Comparison of ENCODE assay signal across 20 cellular contexts in the genomic region with DNA sequence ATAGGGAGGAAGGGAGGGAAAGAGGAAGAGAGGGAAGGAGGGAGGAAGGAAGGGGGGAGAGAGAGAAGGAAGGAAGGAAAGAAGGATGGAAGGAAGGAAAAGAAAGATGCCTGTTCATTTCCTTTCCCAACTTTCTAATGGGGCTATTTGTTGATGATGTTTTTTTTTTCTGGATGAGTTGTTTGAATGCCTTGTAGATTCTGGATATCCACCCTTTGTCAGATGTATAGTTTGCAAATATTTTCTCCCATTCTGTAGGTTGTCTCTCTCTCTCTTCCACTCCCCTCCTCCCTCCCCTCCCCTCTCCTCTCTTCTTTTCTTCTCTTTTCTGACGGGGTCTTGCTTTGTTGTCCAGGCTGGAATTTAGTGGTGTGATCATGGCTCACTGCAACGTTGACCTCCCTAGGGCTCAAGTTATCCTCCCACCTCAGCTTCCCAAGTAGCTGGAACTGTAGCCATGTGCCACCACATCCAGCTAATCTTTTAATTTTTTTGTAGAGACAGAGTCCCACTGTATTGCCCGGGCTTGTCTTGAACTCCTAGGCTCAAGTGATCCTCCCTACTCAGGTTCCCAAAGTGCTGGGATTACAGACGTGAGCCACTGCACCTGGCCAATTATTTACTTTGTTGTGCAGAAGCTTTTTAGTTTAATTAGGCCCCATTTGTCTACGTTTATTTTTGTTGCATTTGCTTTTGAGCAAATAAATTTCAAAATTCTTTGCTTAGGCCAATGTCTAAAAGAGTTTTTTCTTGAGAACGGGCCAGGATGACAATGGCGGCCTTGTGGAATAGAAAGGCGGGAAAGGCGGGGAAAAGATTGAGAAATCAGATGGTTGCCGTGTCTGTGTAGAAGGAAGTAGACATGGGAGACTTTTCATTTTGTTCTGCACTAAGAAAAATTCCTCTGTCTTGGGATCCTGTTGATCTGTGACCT. TPM values are rescaled to one million over a fixed set of nuclear protein-coding genes. Genes with fewer than 3 reads are reported as not detected.
A peak's percentile ranks its signal among the peaks of the same experiment; 100 is the strongest.
DNase-seq lines count a peak whose midpoint lies in the region; ATAC-seq and TF ChIP-seq lines count a peak whose summit lies in the region.
"Had no signal": no experiment of that assay in that cellular context is flagged by ENCODE, and none has a peak within 500 bp of the region (broad histone marks: within the 10 kb centered on the region; RNA-seq: fewer than 3 reads in every experiment).

No MANE protein-coding gene starts in this region.

- H3K27me3 ChIP-seq in HUES48 (ENCODE audit: control insufficient read depth, insufficient read depth, low read length) (no peaks in the 10 kb centered on the region), endodermal cell (ENCODE audit: control insufficient read depth, insufficient read depth, low read length, poor library complexity, severe bottlenecking) (no peaks in the 10 kb centered on the region)
- H3K27me3 ChIP-seq: foreskin keratinocyte, neutrophil, tibial artery had no signal

- CTCF ChIA-PET in activated CD8-positive, alpha-beta memory T cell treated with anti-CD3 and anti-CD28 coated beads, Interleukin-2, amount 10 ng/mL, durations not matched to agents 7 days and 5 days (lab: Charles Lee): interaction anchor here (0.6 to 1.0 kb wide), 2 partner anchors 11 to 577 kb away, joined by 3 read pairs; no protein-coding TSS in a partner anchor

- H3K4me3 ChIP-seq in HUES48 (ENCODE audit: low read depth, low read length) (no peak overlapping the region), endodermal cell (ENCODE audit: low read length) (no peak overlapping the region)
- H3K4me3 ChIP-seq: psoas muscle, skin epidermis, tibial artery had no signal

- H3K4me1 ChIP-seq in HUES48 (ENCODE audit: control insufficient read depth, insufficient read depth, low read length) (no peaks in the 10 kb centered on the region), endodermal cell (ENCODE audit: control insufficient read depth, insufficient read depth, low read length) (no peaks in the 10 kb centered on the region)
- H3K4me1 ChIP-seq: foreskin keratinocyte, psoas muscle, tibial artery had no signal

- ATAC-seq in HG03442 (IDR thresholded peaks at IDR 0.05; ENCODE audit: unreplicated experiment): no peak
- no peak for ATAC-seq in activated CD8-positive, alpha-beta memory T cell treated with anti-CD3 and anti-CD28 coated beads, Interleukin-2, amount 10 ng/mL, durations not matched to agents 7 days and 5 days
- no peak for ATAC-seq in GM19455 (IDR thresholded peaks at IDR 0.05; ENCODE audit: unreplicated experiment)
- ATAC-seq: foreskin keratinocyte, psoas muscle had no signal

- H3K4me1 Mint-ChIP-seq in endodermal cell: peaks cover 7% of the 10 kb centered on the region
- no peaks in the 10 kb centered on the region for H3K4me1 Mint-ChIP-seq in activated CD8-positive, alpha-beta memory T cell treated with anti-CD3 and anti-CD28 coated beads, Interleukin-2, amount 10 ng/mL, durations not matched to agents 7 days and 5 days

- peak; percentile 40 for DNase-seq in NCI-H2107 treated with DMSO at 0.1 percent for 48 hours (lab: John Stamatoyannopoulos, UW; ENCODE audit: unreplicated experiment)
- DNase-seq in NCI-H748 treated with DMSO at 0.1 percent for 48 hours (lab: John Stamatoyannopoulos, UW): peak; percentile 34
- DNase-seq in endodermal cell: no peak
- no peak for DNase-seq in activated CD8-positive, alpha-beta memory T cell treated with anti-CD3 and anti-CD28 coated beads, Interleukin-2, amount 10 ng/mL, durations not matched to agents 7 days and 5 days
- DNase-seq: activated T-cell treated with anti-CD3 and anti-CD28 coated beads, Interleukin-2, amount 50 U/mL, for 48 hours; CD4-positive, alpha-beta T cell; erythroblast; foreskin keratinocyte; hypothalamus; NCI-H1092 treated with DMSO at 0.1 percent for 48 hours; psoas muscle; stimulated activated CD4-positive, alpha-beta T cell treated with anti-CD3 and anti-CD28 coated beads, Interleukin-2, amount 100 ng/mL, for 24 hours; stimulated activated naive CD4-positive, alpha-beta T cell; tibial artery had no signal

- peaks cover 3% of the 10 kb centered on the region for H3K9me3 Mint-ChIP-seq in endodermal cell
- no peaks in the 10 kb centered on the region for H3K9me3 Mint-ChIP-seq in activated CD8-positive, alpha-beta memory T cell treated with anti-CD3 and anti-CD28 coated beads, Interleukin-2, amount 10 ng/mL, durations not matched to agents 7 days and 5 days (ENCODE audit: low read depth)
- H3K9me3 Mint-ChIP-seq: activated naive CD4-positive, alpha-beta T cell treated with anti-CD3 and anti-CD28 coated beads, Interleukin-2, amount 50 U/mL, for 24 hours; CD4-positive, alpha-beta T cell had no signal

- H3K4me3 Mint-ChIP-seq in endodermal cell: no peak overlapping the region
- no peak overlapping the region for H3K4me3 Mint-ChIP-seq in activated CD8-positive, alpha-beta memory T cell treated with anti-CD3 and anti-CD28 coated beads, Interleukin-2, amount 10 ng/mL, durations not matched to agents 7 days and 5 days
- H3K4me3 Mint-ChIP-seq: activated naive CD4-positive, alpha-beta T cell treated with anti-CD3 and anti-CD28 coated beads, Interleukin-2, amount 50 U/mL, for 24 hours; CD4-positive, alpha-beta T cell had no signal

- WGBS in endodermal cell (ENCODE audit: insufficient coverage in 1 of 2, insufficient read length in 1 of 2), 2 experiments: 79 to 90% methylated on average over 4 to 9 of the region's 10 CpGs

- H3K9me3 ChIP-seq in HUES48 (ENCODE audit: control insufficient read depth, insufficient read depth, low read length) (no peaks in the 10 kb centered on the region), endodermal cell (ENCODE audit: control insufficient read depth, low read length) (no peaks in the 10 kb centered on the region)
- H3K9me3 ChIP-seq: neutrophil, psoas muscle, tibial artery had no signal

- TF ChIP-seq CTCF in endodermal cell (conservative IDR thresholded peaks at IDR 0.05): no peak

- H3K9ac ChIP-seq in HUES48 (ENCODE audit: low read depth, low read length) (no peak overlapping the region), endodermal cell (ENCODE audit: extremely low read depth, low read length, poor library complexity, severe bottlenecking) (no peak overlapping the region)

- H3K27me3 Mint-ChIP-seq in endodermal cell (ENCODE audit: insufficient read depth): no peaks in the 10 kb centered on the region
- H3K27me3 Mint-ChIP-seq in activated CD8-positive, alpha-beta memory T cell treated with anti-CD3 and anti-CD28 coated beads, Interleukin-2, amount 10 ng/mL, durations not matched to agents 7 days and 5 days: no peaks in the 10 kb centered on the region
- H3K27me3 Mint-ChIP-seq: activated naive CD4-positive, alpha-beta T cell treated with anti-CD3 and anti-CD28 coated beads, Interleukin-2, amount 50 U/mL, for 24 hours; CD4-positive, alpha-beta T cell had no signal

- peaks cover 3% of the 10 kb centered on the region for H3K36me3 Mint-ChIP-seq in endodermal cell (ENCODE audit: low read depth)
- no peaks in the 10 kb centered on the region for H3K36me3 Mint-ChIP-seq in activated CD8-positive, alpha-beta memory T cell treated with anti-CD3 and anti-CD28 coated beads, Interleukin-2, amount 10 ng/mL, durations not matched to agents 7 days and 5 days
- H3K36me3 Mint-ChIP-seq: activated naive CD4-positive, alpha-beta T cell treated with anti-CD3 and anti-CD28 coated beads, Interleukin-2, amount 50 U/mL, for 24 hours had no signal

- peak overlapping the region; percentile 64 for H3K27ac Mint-ChIP-seq in endodermal cell
- H3K27ac Mint-ChIP-seq in activated CD8-positive, alpha-beta memory T cell treated with anti-CD3 and anti-CD28 coated beads, Interleukin-2, amount 10 ng/mL, durations not matched to agents 7 days and 5 days: no peak overlapping the region
- H3K27ac Mint-ChIP-seq: activated naive CD4-positive, alpha-beta T cell treated with anti-CD3 and anti-CD28 coated beads, Interleukin-2, amount 50 U/mL, for 24 hours; CD4-positive, alpha-beta T cell had no signal

- H3K36me3 ChIP-seq in HUES48 (ENCODE audit: control insufficient read depth, insufficient read depth, low read length) (no peaks in the 10 kb centered on the region), endodermal cell (ENCODE audit: control insufficient read depth, insufficient read depth, low read length) (no peaks in the 10 kb centered on the region)
- H3K36me3 ChIP-seq: neutrophil, tibial artery had no signal

- H3K27ac ChIP-seq in HUES48 (ENCODE audit: low read depth, low read length) (peak overlapping the region; percentile 57), endodermal cell (ENCODE audit: low read depth, low read length) (no peak overlapping the region)
- H3K27ac ChIP-seq: foreskin keratinocyte, neutrophil, psoas muscle, skin epidermis, tibial artery had no signal

RNA-seq across cellular contexts. Expression of a gene that starts 57.3 kb away (rescaled TPM):
- 10 to 100 TPM; 32.1 to 34.0 TPM for total RNA-seq in endodermal cell
- polyA plus RNA-seq in endodermal cell (2013, experiment 1 of 2): 19.1 TPM
- polyA plus RNA-seq in endodermal cell (2013, experiment 2 of 2): 19.8 TPM
- total RNA-seq in activated CD8-positive, alpha-beta memory T cell treated with anti-CD3 and anti-CD28 coated beads, Interleukin-2, amount 10 ng/mL, durations not matched to agents 7 days and 5 days: 1 to 10 TPM; 3.7 to 3.8 TPM

Comparison
In these comparisons a context has a peak if more than half of its experiments do, and no peak if none do; other contexts are left out.
1. DNase-seq: peak in NCI-H2107 treated with DMSO at 0.1 percent for 48 hours (single experiment) and NCI-H748 treated with DMSO at 0.1 percent for 48 hours (single experiment); none in endodermal cell (single experiment) and activated CD8-positive, alpha-beta memory T cell treated with anti-CD3 and anti-CD28 coated beads, Interleukin-2, amount 10 ng/mL, durations not matched to agents 7 days and 5 days (single experiment).
2. RNA of a gene that starts 57.3 kb away (total RNA-seq): 32.1 to 34.0 TPM in endodermal cell; 3.7 to 3.8 TPM in activated CD8-positive, alpha-beta memory T cell treated with anti-CD3 and anti-CD28 coated beads, Interleukin-2, amount 10 ng/mL, durations not matched to agents 7 days and 5 days; every median in the first group is over 4 times any median in the second.